In genomic region chr16:70429888-70430666, GRCh38 we compare ENCODE assay signal across 8 cellular contexts. TPM values are rescaled to one million over a fixed set of nuclear protein-coding genes. Genes with fewer than 3 reads are reported as not detected.
A peak's percentile ranks its signal among the peaks of the same experiment; 100 is the strongest.
DNase-seq lines count a peak whose midpoint lies in the region; ATAC-seq and TF ChIP-seq lines count a peak whose summit lies in the region.

No MANE protein-coding gene starts in this region.

- H3K4me2 ChIP-seq in OCI-LY3 (ENCODE audit: low read length), result peak overlapping the region; percentile 61

- no peak overlapping the region for H2AFZ ChIP-seq in OCI-LY3 (ENCODE audit: low read depth, low read length)

- intact Hi-C loops in activated naive CD4-positive, alpha-beta T cell treated with anti-CD3 and anti-CD28 coated beads for 36 hours (cut with micrococcal nuclease), result loop anchor here (1.0 to 2.0 kb wide), 3 partner anchors 26 to 49 kb away; no protein-coding TSS in a partner anchor

- H3K79me2 ChIP-seq in OCI-LY3 (ENCODE audit: low read length), result peaks cover 86% of the 10 kb centered on the region

- H3K4me3 Mint-ChIP-seq in activated naive CD4-positive, alpha-beta T cell treated with anti-CD3 and anti-CD28 coated beads for 36 hours, result peak overlapping the region; percentile 20
- H3K4me3 Mint-ChIP-seq in glutamatergic neuron (ENCODE audit: unreplicated experiment), result peak overlapping the region; percentile 77

- H3K4me1 ChIP-seq in OCI-LY3 (ENCODE audit: low read length), result peaks cover 72% of the 10 kb centered on the region
- H3K4me1 ChIP-seq in thymus (ENCODE audit: control insufficient read depth, insufficient read depth, low read length), result peaks cover 41% of the 10 kb centered on the region

- CTCF ChIA-PET in activated naive CD4-positive, alpha-beta T cell treated with anti-CD3 and anti-CD28 coated beads for 36 hours (lab: Charles Lee), result no interaction called here

- H3K36me3 ChIP-seq in OCI-LY3 (replicated peaks; ENCODE audit: low read depth, low read length) (peaks cover 17% of the 10 kb centered on the region), thymus (ENCODE audit: control insufficient read depth, insufficient read depth) (peaks cover 14% of the 10 kb centered on the region)

- no peaks in the 10 kb centered on the region for H3K9me3 ChIP-seq in OCI-LY3 (ENCODE audit: insufficient read depth, low read length)
- H3K9me3 ChIP-seq in thymus (ENCODE audit: control insufficient read depth), result no peaks in the 10 kb centered on the region

- H3K4me1 Mint-ChIP-seq in activated naive CD4-positive, alpha-beta T cell treated with anti-CD3 and anti-CD28 coated beads for 36 hours (ENCODE audit: low read depth), result peaks cover 68% of the 10 kb centered on the region
- H3K4me1 Mint-ChIP-seq in glutamatergic neuron (ENCODE audit: low read depth, unreplicated experiment), result peaks cover 58% of the 10 kb centered on the region

- H3K27ac ChIP-seq in OCI-LY3 (ENCODE audit: low read length) (peak overlapping the region; percentile 97), thymus (ENCODE audit: low read depth) (peak overlapping the region; percentile 92)

- H3K36me3 Mint-ChIP-seq in activated naive CD4-positive, alpha-beta T cell treated with anti-CD3 and anti-CD28 coated beads for 36 hours (ENCODE audit: low read depth), result peaks cover 2% of the 10 kb centered on the region
- H3K36me3 Mint-ChIP-seq in glutamatergic neuron (ENCODE audit: unreplicated experiment), result peaks cover 5% of the 10 kb centered on the region

- peak overlapping the region; percentile 90 for H3K27ac Mint-ChIP-seq in activated naive CD4-positive, alpha-beta T cell treated with anti-CD3 and anti-CD28 coated beads for 36 hours
- peak overlapping the region; percentile 69 for H3K27ac Mint-ChIP-seq in glutamatergic neuron (ENCODE audit: unreplicated experiment)

- no peak for ATAC-seq in HG02623 (IDR thresholded peaks at IDR 0.05; ENCODE audit: unreplicated experiment)

- TF ChIP-seq CTCF in OCI-LY3 (IDR thresholded peaks at IDR 0.05; ENCODE audit: low read depth, low read length), result no peak
- TF ChIP-seq CTCF in glutamatergic neuron (IDR thresholded peaks at IDR 0.05; ENCODE audit: partially characterized antibody, unreplicated experiment), result no peak

- no peaks in the 10 kb centered on the region for H3K27me3 ChIP-seq in OCI-LY3 (ENCODE audit: low read depth, low read length)
- no peaks in the 10 kb centered on the region for H3K27me3 ChIP-seq in thymus (ENCODE audit: control insufficient read depth, insufficient read depth)

- H3K27me3 Mint-ChIP-seq in activated naive CD4-positive, alpha-beta T cell treated with anti-CD3 and anti-CD28 coated beads for 36 hours (ENCODE audit: low read depth), result no peaks in the 10 kb centered on the region
- H3K27me3 Mint-ChIP-seq in glutamatergic neuron (ENCODE audit: unreplicated experiment), result peaks cover 26% of the 10 kb centered on the region

- no peaks in the 10 kb centered on the region for H3K9me3 Mint-ChIP-seq in activated naive CD4-positive, alpha-beta T cell treated with anti-CD3 and anti-CD28 coated beads for 36 hours
- H3K9me3 Mint-ChIP-seq in glutamatergic neuron (ENCODE audit: unreplicated experiment), result peaks cover 22% of the 10 kb centered on the region

- no peak for DNase-seq in activated naive CD4-positive, alpha-beta T cell treated with anti-CD3 and anti-CD28 coated beads for 36 hours
- DNase-seq in activated naive CD4-positive, alpha-beta T cell treated with anti-CD3 and anti-CD28 coated beads, Interleukin-2, amount 50 U/mL, for 16 hours, result no peak
- DNase-seq in glutamatergic neuron (no peak), NCI-H128 (lab: John Stamatoyannopoulos, UW; ENCODE audit: unreplicated experiment) (no peak), Ammon's horn (ENCODE audit: low spot score) (no peak)

- WGBS in thymus, result 92% methylated on average over 5 of the region's 5 CpGs

- peak overlapping the region; percentile 65 for H3K9ac ChIP-seq in OCI-LY3 (ENCODE audit: low read length)

- H4K20me1 ChIP-seq in OCI-LY3 (ENCODE audit: insufficient read depth, low read length), result peaks cover 13% of the 10 kb centered on the region

- H3K4me3 ChIP-seq in OCI-LY3 (ENCODE audit: low read length), result peak overlapping the region; percentile 50
- H3K4me3 ChIP-seq in thymus (ENCODE audit: low read length), result no peak overlapping the region

RNA-seq across cellular contexts. Expression of gene ST3GAL2, which starts 8.8 kb away (rescaled TPM):
- total RNA-seq in activated naive CD4-positive, alpha-beta T cell treated with anti-CD3 and anti-CD28 coated beads for 36 hours, result 1 to 10 TPM; 9.3 to 9.9 TPM
- total RNA-seq in glutamatergic neuron (ENCODE audit: unreplicated experiment), result 134 TPM
- polyA plus RNA-seq in thymus, result 11.8 TPM

RNA-seq across cellular contexts. Expression of gene FCSK, which starts 24.3 kb away (rescaled TPM):
- total RNA-seq in activated naive CD4-positive, alpha-beta T cell treated with anti-CD3 and anti-CD28 coated beads for 36 hours, result 10 to 100 TPM; 12.2 to 12.6 TPM
- total RNA-seq in glutamatergic neuron (ENCODE audit: unreplicated experiment), result 15.4 TPM
- polyA plus RNA-seq in thymus, result 15.7 TPM

Comparison
In these comparisons a context has a peak if more than half of its experiments do, and no peak if none do; other contexts are left out.
1. RNA of gene ST3GAL2, which starts 8.8 kb away (total RNA-seq): 134 TPM in glutamatergic neuron (single experiment); 9.3 to 9.9 TPM in activated naive CD4-positive, alpha-beta T cell treated with anti-CD3 and anti-CD28 coated beads for 36 hours; every median in the first group is over 10 times any median in the second.